ENCODE assay signal across 11 cellular contexts in genomic region chr22:50444663-50445062, GRCh38. TPM values are rescaled to one million over a fixed set of nuclear protein-coding genes. Genes with fewer than 3 reads are reported as not detected.
A peak's percentile ranks its signal among the peaks of the same experiment; 100 is the strongest.
DNase-seq lines count a peak whose midpoint lies in the region; ATAC-seq and TF ChIP-seq lines count a peak whose summit lies in the region.
"Had no signal": no experiment of that assay in that cellular context is flagged by ENCODE, and none has a peak within 500 bp of the region (broad histone marks: within the 10 kb centered on the region; RNA-seq: fewer than 3 reads in every experiment).

No MANE protein-coding gene starts in this region.

- ATAC-seq in right cardiac atrium (peak in 1 of 2 donors; percentile 4), GM19035 (IDR thresholded peaks at IDR 0.05; ENCODE audit: unreplicated experiment) (no peak)

- H3K27me3 ChIP-seq in right cardiac atrium (ENCODE audit: control insufficient read depth, insufficient read depth) (no peaks in the 10 kb centered on the region), left ventricle myocardium inferior (ENCODE audit: low read depth) (no peaks in the 10 kb centered on the region)

- H3K27ac ChIP-seq in right cardiac atrium (ENCODE audit: low read length) (no peak overlapping the region), left ventricle myocardium inferior (replicated peaks) (no peak overlapping the region)

- H3K9me3 ChIP-seq in right cardiac atrium (ENCODE audit: control insufficient read depth, low read length): no peaks in the 10 kb centered on the region
- H3K9me3 ChIP-seq in left ventricle myocardium inferior (replicated peaks): no peaks in the 10 kb centered on the region

- no peak overlapping the region for H3K4me3 ChIP-seq in right cardiac atrium (ENCODE audit: low read length)
- H3K4me3 ChIP-seq in left ventricle myocardium inferior: no peak overlapping the region

- TF ChIP-seq POLR2A in erythroblast (IDR thresholded peaks at IDR 0.05; ENCODE audit: low read length): no peak

- 76% methylated on average over 5 of the region's 5 CpGs for WGBS in right cardiac atrium

- H3K4me1 ChIP-seq in right cardiac atrium (ENCODE audit: control insufficient read depth, insufficient read depth, low read length) (no peaks in the 10 kb centered on the region), left ventricle myocardium inferior (peaks cover 5% of the 10 kb centered on the region)

- peak; percentile 44 to 52 (median 47) for DNase-seq in right cardiac atrium
- DNase-seq in left ventricle myocardium inferior: no peak
- DNase-seq in brain pericyte (ENCODE audit: low read depth, low spot score): peak; percentile 21
- DNase-seq in lung microvascular endothelial cell (ENCODE audit: low read depth in 2 of 2): peak; percentile 47 to 65
- DNase-seq in G401 (ENCODE audit: low spot score): no peak
- DNase-seq in stimulated activated CD8-positive, alpha-beta memory T cell treated with anti-CD3 and anti-CD28 coated beads, Interleukin-4, amount 100 ng/mL, for 48 hours: no peak
- no peak for DNase-seq in erythroblast (lab: John Stamatoyannopoulos, UW)
- DNase-seq: activated CD4-positive, alpha-beta T cell treated with anti-CD3 and anti-CD28 coated beads for 48 hours; DMS79; MM.1S had no signal

- intact Hi-C loops in right cardiac atrium (cut with DNase I): no loop called here
- intact Hi-C loops in left ventricle myocardium inferior (cut with micrococcal nuclease): no loop called here

- no peak for TF ChIP-seq CTCF in left ventricle myocardium inferior (IDR thresholded peaks at IDR 0.05; ENCODE audit: borderline replicate concordance)

- in situ Hi-C loops in G401 (cut with HindIII; ENCODE audit: low sequenced_read_pairs): no loop called here

- H3K36me3 ChIP-seq in left ventricle myocardium inferior: peaks cover 76% of the 10 kb centered on the region

RNA-seq across cellular contexts. Expression of gene SBF1, which starts 30.2 kb away (rescaled TPM):
- 10 to 100 TPM; 50.3 to 54.8 (median 53.9) TPM for total RNA-seq in right cardiac atrium
- polyA plus RNA-seq in right cardiac atrium: 39.2 TPM
- 55.8 TPM for total RNA-seq in left ventricle myocardium inferior
- total RNA-seq in lung microvascular endothelial cell: 19.8 and 35.3 TPM in 2 replicates
- 61.5 and 86.1 TPM in 2 replicates for total RNA-seq in G401 (2014; rRNA removed; shearing (Covaris generic))

RNA-seq across cellular contexts. Expression of gene ADM2, which starts 36.7 kb away (rescaled TPM):
- under 1 TPM in 2 of 4 donors, not detected in 2; 0.11 to 0.32 TPM for total RNA-seq in right cardiac atrium
- 0.05 TPM for polyA plus RNA-seq in right cardiac atrium
- not detected for total RNA-seq in left ventricle myocardium inferior
- 0.22 and 0.99 TPM in 2 replicates for total RNA-seq in lung microvascular endothelial cell
- not detected in 2 replicates for total RNA-seq in G401 (2014; rRNA removed; shearing (Covaris generic))

RNA-seq across cellular contexts. Expression of gene MIOX, which starts 42.0 kb away (rescaled TPM):
- not detected for total RNA-seq in right cardiac atrium
- not detected for polyA plus RNA-seq in right cardiac atrium
- total RNA-seq in left ventricle myocardium inferior: not detected
- total RNA-seq in lung microvascular endothelial cell: not detected in 2 replicates
- 1.9 TPM in 1 of 2 replicates, not detected in the other for total RNA-seq in G401 (2014; rRNA removed; shearing (Covaris generic))

Comparison
In these comparisons a context has a peak if more than half of its experiments do, and no peak if none do; other contexts are left out.
1. DNase-seq: peak in right cardiac atrium (3 of 3), brain pericyte (single experiment) and lung microvascular endothelial cell (2 of 2); none in left ventricle myocardium inferior (single experiment), G401 (single experiment), stimulated activated CD8-positive, alpha-beta memory T cell treated with anti-CD3 and anti-CD28 coated beads, Interleukin-4, amount 100 ng/mL, for 48 hours (single experiment) and erythroblast (0 of 2).